Comparison of ENCODE assay signal across 8 cellular contexts in genomic region chr5:115601709-115602584, GRCh38. TPM values are rescaled to one million over a fixed set of nuclear protein-coding genes. Genes with fewer than 3 reads are reported as not detected.
DNase-seq lines count a peak whose midpoint lies in the region; ATAC-seq, FAIRE-seq and TF ChIP-seq lines count a peak whose summit lies in the region.

TSS of gene TICAM2 (minus strand) at chr5:115602479. CDS start at chr5:115581256, 21,223 bp downstream.

- H3K27ac Mint-ChIP-seq in activated naive CD8-positive, alpha-beta T cell = peak within 1 kb of the TSS; percentile 80

- H3K9me3 Mint-ChIP-seq in activated naive CD8-positive, alpha-beta T cell (ENCODE audit: low read depth) = no peaks in the 10 kb centered on the region

- H3K27ac ChIP-seq in heart left ventricle = peak within 1 kb of the TSS; percentile 84 to 97 (median 94)

- 0 to 1% (median 0%) methylated on average over 16 to 71 of the region's 71 CpGs for WGBS in heart left ventricle, 4 donors

- H3K9me3 ChIP-seq in heart left ventricle = no peaks in the 10 kb centered on the region

- peak; percentile 82 for DNase-seq in AG08396 (ENCODE audit: low spot score)
- DNase-seq in RCC 7860 (ENCODE audit: low spot score) = peak; percentile 68
- DNase-seq in heart left ventricle = peak; percentile 73 to 85 (median 78)
- peak; percentile 90 for DNase-seq in posterior vena cava (ENCODE audit: low spot score)
- peak; percentile 40 for DNase-seq in urothelium cell line (ENCODE audit: low spot score)

- FAIRE-seq in RCC 7860 (lab: Jason Lieb, UNC) (no peak), urothelium cell line (lab: Jason Lieb, UNC) (no peak)

- H3K36me3 ChIP-seq in heart left ventricle = peaks cover 0 to 5% (median 0%) of the 10 kb centered on the region in 9 donors

- peaks cover 31% of the 10 kb centered on the region for H3K4me1 Mint-ChIP-seq in activated naive CD8-positive, alpha-beta T cell (ENCODE audit: low read depth)

- intact Hi-C loops in heart left ventricle (cut with DNase I) (loop anchor here in 1 of 10 donors (2.0 kb wide), 1 partner anchor 21 kb away; no protein-coding TSS in a partner anchor), posterior vena cava (cut with DNase I) (no loop called here)

- ATAC-seq in GM18868 (IDR thresholded peaks at IDR 0.05; ENCODE audit: unreplicated experiment) = peak; percentile 68
- peak; percentile 77 for ATAC-seq in HG03064 (IDR thresholded peaks at IDR 0.05; ENCODE audit: low read depth, unreplicated experiment)
- ATAC-seq in heart left ventricle = peak; percentile 56 to 91 (median 80)

- peaks cover 6 to 52% (median 30%) of the 10 kb centered on the region in 12 donors for H3K4me1 ChIP-seq in heart left ventricle

- no peaks in the 10 kb centered on the region for H3K27me3 ChIP-seq in heart left ventricle

- peaks cover 7% of the 10 kb centered on the region for H3K36me3 Mint-ChIP-seq in activated naive CD8-positive, alpha-beta T cell

- H3K27me3 Mint-ChIP-seq in activated naive CD8-positive, alpha-beta T cell = no peaks in the 10 kb centered on the region

- TF ChIP-seq CTCF in heart left ventricle (IDR thresholded peaks at IDR 0.05) = peak in 8 of 12 donors; percentile 17 to 55 (median 43)

- H3K4me3 Mint-ChIP-seq in activated naive CD8-positive, alpha-beta T cell = peak within 1 kb of the TSS; percentile 86

- peak in 1 of 2 donors; percentile 37 for TF ChIP-seq POLR2A in heart left ventricle (IDR thresholded peaks at IDR 0.05)

- peak within 1 kb of the TSS; percentile 70 to 90 (median 84) for H3K4me3 ChIP-seq in heart left ventricle

RNA-seq across cellular contexts. Expression of gene TICAM2, which starts in this region (rescaled TPM):
- 1 to 10 TPM in 7 of 9 donors, under 1 TPM in 2; 0.75 to 4.1 (median 2.1) TPM for total RNA-seq in heart left ventricle
- 1 to 10 TPM; 1.4 to 1.5 TPM for polyA plus RNA-seq in heart left ventricle
- total RNA-seq in posterior vena cava = 1 to 10 TPM; 7.7 to 7.9 TPM

Comparison
In these comparisons a context has a peak if more than half of its experiments do, and no peak if none do; other contexts are left out.
1. Peak in every context shown above with its lines: DNase-seq, ATAC-seq, H3K4me3 ChIP-seq and H3K27ac ChIP-seq.
2. DNase-seq: peak in every context shown above with its lines; median percentile 90 in posterior vena cava; 82 in AG08396; 78 in heart left ventricle; 68 in RCC 7860; 40 in urothelium cell line.